In genomic region chr6:148566664-148567350, GRCh38 we compare ENCODE assay signal across 13 cellular contexts.
DNase-seq lines count a peak whose midpoint lies in the region; ATAC-seq and TF ChIP-seq lines count a peak whose summit lies in the region.
"Had no signal": no experiment of that assay in that cellular context is flagged by ENCODE, and none has a peak within 500 bp of the region (broad histone marks: within the 10 kb centered on the region; RNA-seq: fewer than 3 reads in every experiment).

No MANE protein-coding gene starts in this region.

- no peak for TF ChIP-seq CTCF in WTC11 (IDR thresholded peaks at IDR 0.05)

- H3K36me3 ChIP-seq in skeletal muscle satellite cell (ENCODE audit: insufficient read depth, low read length) (no peaks in the 10 kb centered on the region), HAP-1 (replicated peaks) (no peaks in the 10 kb centered on the region)
- H3K36me3 ChIP-seq: ascending aorta, thoracic aorta had no signal

- H3K9me3 Mint-ChIP-seq in activated CD4-positive, alpha-beta T cell treated with anti-CD3 and anti-CD28 coated beads for 36 hours (ENCODE audit: low read depth) = no peaks in the 10 kb centered on the region
- peaks cover 8% of the 10 kb centered on the region for H3K9me3 Mint-ChIP-seq in WTC11

- H3K9me3 ChIP-seq in skeletal muscle satellite cell (replicated peaks; ENCODE audit: low read length) (no peaks in the 10 kb centered on the region), HAP-1 (no peaks in the 10 kb centered on the region)
- H3K9me3 ChIP-seq: ascending aorta, thoracic aorta had no signal

- H3K4me3 ChIP-seq in skeletal muscle satellite cell (ENCODE audit: low read length) = peak overlapping the region; percentile 10
- H3K4me3 ChIP-seq in HAP-1 = no peak overlapping the region

- no peak overlapping the region for H3K27ac Mint-ChIP-seq in activated CD4-positive, alpha-beta T cell treated with anti-CD3 and anti-CD28 coated beads for 36 hours
- peak overlapping the region; percentile 28; the same call in 1 of the 2 replicates for H3K27ac Mint-ChIP-seq in WTC11

- peaks cover 34% of the 10 kb centered on the region for H3K4me1 ChIP-seq in skeletal muscle satellite cell (ENCODE audit: control insufficient read depth, insufficient read depth, low read length)
- H3K4me1 ChIP-seq in HAP-1 = no peaks in the 10 kb centered on the region

- in situ Hi-C loops in HAP-1 (cut with MboI; ENCODE audit: low sequenced_read_pairs) = loop anchor here (25.0 kb wide), 1 partner anchor 870 kb away; no protein-coding TSS in a partner anchor

- DNase-seq in activated CD4-positive, alpha-beta T cell treated with anti-CD3 and anti-CD28 coated beads for 36 hours = no peak
- no peak for DNase-seq in activated CD4-positive, alpha-beta T cell treated with anti-CD3 and anti-CD28 coated beads for 4 hours
- DNase-seq in WTC11 (ENCODE audit: low spot score) = no peak
- DNase-seq in HAP-1 (ENCODE audit: low spot score in 2 of 2) = no peak
- DNase-seq in SK-N-DZ (ENCODE audit: low spot score) = no peak
- no peak for DNase-seq in dedifferentiated amniotic fluid mesenchymal stem cell (ENCODE audit: extremely low spot score)
- DNase-seq: activated CD8-positive, alpha-beta memory T cell treated with anti-CD3 and anti-CD28 coated beads for 24 hours; NCI-H1105; stimulated activated CD4-positive, alpha-beta T cell treated with anti-CD3 and anti-CD28 coated beads, Interleukin-2, amount 100 ng/mL, for 48 hours had no signal

- peak overlapping the region; percentile 32 for H3K9ac ChIP-seq in skeletal muscle satellite cell (ENCODE audit: low read depth, low read length)

- H3K27me3 Mint-ChIP-seq in activated CD4-positive, alpha-beta T cell treated with anti-CD3 and anti-CD28 coated beads for 36 hours = peaks cover 15% of the 10 kb centered on the region
- no peaks in the 10 kb centered on the region; the same call in none of the 2 replicates for H3K27me3 Mint-ChIP-seq in WTC11 (ENCODE audit: low read depth)

- CTCF ChIA-PET in activated CD4-positive, alpha-beta T cell treated with anti-CD3 and anti-CD28 coated beads for 36 hours (lab: Charles Lee) = interaction anchor here (0.7 to 1.3 kb wide), 2 partner anchors 11 to 173 kb away, joined by 4 to 6 read pairs; no protein-coding TSS in a partner anchor
- CTCF ChIA-PET in WTC11 (lab: Charles Lee) = interaction anchor here (0.6 kb wide), 1 partner anchor 11 kb away, joined by 5 read pairs; no protein-coding TSS in a partner anchor

- POLR2A ChIA-PET in activated CD4-positive, alpha-beta T cell treated with anti-CD3 and anti-CD28 coated beads for 36 hours (lab: Charles Lee) = no interaction called here
- POLR2A ChIA-PET in WTC11 (lab: Charles Lee) = no interaction called here

- H3K4me1 Mint-ChIP-seq in activated CD4-positive, alpha-beta T cell treated with anti-CD3 and anti-CD28 coated beads for 36 hours = peaks cover 5% of the 10 kb centered on the region
- no peaks in the 10 kb centered on the region for H3K4me1 Mint-ChIP-seq in WTC11

- H3K4me3 Mint-ChIP-seq in activated CD4-positive, alpha-beta T cell treated with anti-CD3 and anti-CD28 coated beads for 36 hours = no peak overlapping the region
- H3K4me3 Mint-ChIP-seq in WTC11 = no peak overlapping the region

- peak overlapping the region; percentile 56 for H3K4me2 ChIP-seq in skeletal muscle satellite cell (ENCODE audit: low read length)

- H3K27me3 ChIP-seq in skeletal muscle satellite cell (ENCODE audit: control insufficient read depth, insufficient read depth, low read length) (no peaks in the 10 kb centered on the region), HAP-1 (ENCODE audit: low read depth) (no peaks in the 10 kb centered on the region)
- H3K27me3 ChIP-seq: ascending aorta had no signal

- ATAC-seq in activated CD4-positive, alpha-beta T cell treated with anti-CD3 and anti-CD28 coated beads for 36 hours = peak; percentile 48
- ATAC-seq in HG02571 (IDR thresholded peaks at IDR 0.05; ENCODE audit: unreplicated experiment) (peak; percentile 41), WTC11 (no peak)

- intact Hi-C loops in activated CD4-positive, alpha-beta T cell treated with anti-CD3 and anti-CD28 coated beads for 36 hours (cut with DNase I, micrococcal nuclease) = no loop called here

- no peaks in the 10 kb centered on the region for H3K36me3 Mint-ChIP-seq in activated CD4-positive, alpha-beta T cell treated with anti-CD3 and anti-CD28 coated beads for 36 hours (ENCODE audit: low read depth)
- H3K36me3 Mint-ChIP-seq in WTC11 = no peaks in the 10 kb centered on the region

TF ChIP-seq in WTC11, 78 proteins besides CTCF, POLR2A, EP300 and RAD21:
- TF ChIP-seq SP1 (CRISPR knock-in tag; conservative IDR thresholded peaks at IDR 0.05) (no peak), E2F4 (CRISPR knock-in tag; IDR thresholded peaks at IDR 0.05; ENCODE audit: borderline replicate concordance, low read depth) (no peak), FOXJ3 (CRISPR knock-in tag; IDR thresholded peaks at IDR 0.05; ENCODE audit: borderline replicate concordance) (no peak), ZSCAN18 (CRISPR knock-in tag; IDR thresholded peaks at IDR 0.05) (no peak), NR3C1 (CRISPR knock-in tag; conservative IDR thresholded peaks at IDR 0.05; ENCODE audit: low read depth) (no peak), FOXK1 (CRISPR knock-in tag; IDR thresholded peaks at IDR 0.05) (no peak), PREB (CRISPR knock-in tag; IDR thresholded peaks at IDR 0.05; ENCODE audit: borderline replicate concordance) (no peak), GABPB1 (CRISPR knock-in tag; IDR thresholded peaks at IDR 0.05) (no peak), HMGA2 (CRISPR knock-in tag; IDR thresholded peaks at IDR 0.05) (no peak), AR (CRISPR knock-in tag; IDR thresholded peaks at IDR 0.05) (no peak)
TF ChIP-seq in WTC11: peak in this region for 0.
